In genomic region chr2:223042704-223043118, GRCh38 we compare ENCODE assay signal across 15 cellular contexts. TPM values are rescaled to one million over a fixed set of nuclear protein-coding genes. Genes with fewer than 3 reads are reported as not detected.
DNase-seq lines count a peak whose midpoint lies in the region; ATAC-seq, FAIRE-seq and TF ChIP-seq lines count a peak whose summit lies in the region.
"Had no signal": no experiment of that assay in that cellular context is flagged by ENCODE, and none has a peak within 500 bp of the region (broad histone marks: within the 10 kb centered on the region; RNA-seq: fewer than 3 reads in every experiment).

No MANE protein-coding gene starts in this region.

- intact Hi-C loops in HepG2 (cut with micrococcal nuclease; ENCODE audit: unreplicated experiment): no loop called here
- intact Hi-C loops in right lobe of liver (cut with DNase I): no loop called here
- intact Hi-C loops in heart right ventricle (cut with DNase I): no loop called here

- 0% methylated on average over 1 of the region's 1 CpG for WGBS in HepG2 (ENCODE audit: low lambda C conversion rate)
- WGBS in right lobe of liver (ENCODE audit: insufficient coverage, low coverage, low lambda C conversion rate, missing lambda C conversion rate): 0% methylated on average over 1 of the region's 1 CpG
- WGBS in heart right ventricle, 2 donors: 92 to 100% methylated on average over 1 of the region's 1 CpG

- no peaks in the 10 kb centered on the region for H3K9me3 ChIP-seq in HepG2 (ENCODE audit: low read length)
- no peaks in the 10 kb centered on the region for H3K9me3 ChIP-seq in right lobe of liver
- H3K9me3 ChIP-seq in heart right ventricle: no peaks in the 10 kb centered on the region
- H3K9me3 ChIP-seq: esophagus squamous epithelium, upper lobe of right lung had no signal

- ATAC-seq in HepG2: no peak
- no peak for ATAC-seq in right lobe of liver
- peak; percentile 89 for ATAC-seq in foreskin keratinocyte
- no peak for ATAC-seq in heart right ventricle
- ATAC-seq: upper lobe of right lung had no signal

- no peak overlapping the region for H3K9ac ChIP-seq in HepG2 (ENCODE audit: insufficient read depth, low read depth, low read length)

- H2AFZ ChIP-seq in HepG2 (ENCODE audit: low read length): no peak overlapping the region

- H3K36me3 ChIP-seq in HepG2 (replicated peaks in 1 of 2; ENCODE audit: control insufficient read depth in 1 of 2, insufficient read depth in 2 of 2, low read length in 2 of 2) (no peaks in the 10 kb centered on the region), right lobe of liver (no peaks in the 10 kb centered on the region), heart right ventricle (no peaks in the 10 kb centered on the region)
- H3K36me3 ChIP-seq: esophagus squamous epithelium, upper lobe of right lung had no signal

- in situ Hi-C loops in HepG2 (cut with HindIII; ENCODE audit: extremely low pct_ligation_motif_present, low pct_unique_long_range_greater_than_20kb): no loop called here
- in situ Hi-C loops in SK-MEL-5 (cut with HindIII; ENCODE audit: low pct_unique_long_range_greater_than_20kb, low sequenced_read_pairs): no loop called here

- TF ChIP-seq EP300 in HepG2 (IDR thresholded peaks at IDR 0.05; ENCODE audit: low read depth in 2 of 2, low read length in 2 of 2) (no peak), HepG2 (CRISPR knock-in tag; IDR thresholded peaks at IDR 0.05; ENCODE audit: borderline replicate concordance) (no peak)

- no peaks in the 10 kb centered on the region; a peak in 1 of 5 replicates for H3K27me3 ChIP-seq in HepG2 (ENCODE audit: control insufficient read depth in 1 of 2, insufficient read depth in 2 of 2, low read length in 2 of 2)
- H3K27me3 ChIP-seq in right lobe of liver: no peaks in the 10 kb centered on the region
- no peaks in the 10 kb centered on the region for H3K27me3 ChIP-seq in foreskin keratinocyte
- no peaks in the 10 kb centered on the region for H3K27me3 ChIP-seq in heart right ventricle
- H3K27me3 ChIP-seq: esophagus squamous epithelium, upper lobe of right lung had no signal

- TF ChIP-seq POLR2A in HepG2 (IDR thresholded peaks at IDR 0.05; ENCODE audit: insufficient read depth in 1 of 2, low read depth in 2 of 2, low read length in 2 of 2) (no peak), right lobe of liver (IDR thresholded peaks at IDR 0.05) (no peak)

- H4K20me1 ChIP-seq in HepG2 (ENCODE audit: insufficient read depth, low read length): no peaks in the 10 kb centered on the region

- H3K79me2 ChIP-seq in HepG2 (ENCODE audit: insufficient read depth, low read length): no peaks in the 10 kb centered on the region

- no peak overlapping the region for H3K4me3 ChIP-seq in HepG2 (replicated peaks in 1 of 3; ENCODE audit: insufficient read depth in 1 of 3, low read depth in 2 of 3, low read length in 3 of 3)
- no peak overlapping the region for H3K4me3 ChIP-seq in right lobe of liver
- no peak overlapping the region for H3K4me3 ChIP-seq in heart right ventricle
- H3K4me3 ChIP-seq: esophagus squamous epithelium, skin epidermis, upper lobe of right lung had no signal

- no peak for DNase-seq in HepG2 (ENCODE audit: low spot score)
- DNase-seq in right lobe of liver: no peak
- DNase-seq in SK-MEL-5 (ENCODE audit: low read depth, low spot score): peak; percentile 37
- DNase-seq in foreskin keratinocyte: peak; percentile 53 to 88
- no peak for DNase-seq in activated effector memory CD4-positive, alpha-beta T cell treated with Interleukin-2 at 50 U/mL for 16 hours
- DNase-seq in activated CD4-positive, alpha-beta T cell treated with anti-CD3 and anti-CD28 coated beads, Interleukin-2, amount 50 U/mL, for 4 hours: no peak
- DNase-seq in T-helper 9 cell: no peak
- no peak for DNase-seq in heart right ventricle
- DNase-seq: activated gamma-delta T cell treated with Interleukin-2 at 50 U/mL for 16 hours, esophagus squamous epithelium, immature natural killer cell, naive B cell, NCI-H510A, upper lobe of right lung had no signal

- POLR2A ChIA-PET in HepG2 (lab: Yijun Ruan, JAX): no interaction called here

- TF ChIP-seq CTCF in HepG2 (CRISPR knock-in tag; IDR thresholded peaks at IDR 0.05): no peak
- no peak for TF ChIP-seq CTCF in right lobe of liver (IDR thresholded peaks at IDR 0.05)
- TF ChIP-seq CTCF in foreskin keratinocyte (conservative IDR thresholded peaks at IDR 0.05): no peak
- TF ChIP-seq CTCF in heart right ventricle (IDR thresholded peaks at IDR 0.05): no peak

- BruUV-seq in HepG2 (replicated peaks; lab: Mats Ljungman, UMichigan): no TSS peak

- TF ChIP-seq RAD21 in HepG2 (CRISPR knock-in tag; IDR thresholded peaks at IDR 0.05): no peak

- H3K27ac ChIP-seq in HepG2 (ENCODE audit: extremely low read length, insufficient read depth, low read length) (no peak overlapping the region), right lobe of liver (no peak overlapping the region), foreskin keratinocyte (peak overlapping the region; percentile 82), heart right ventricle (peak overlapping the region in 4 of 10 donors; percentile 8 to 66 (median 45))
- H3K27ac ChIP-seq: esophagus squamous epithelium, upper lobe of right lung had no signal

- no peak for FAIRE-seq in HepG2 (lab: Jason Lieb, UNC)

- H3K4me2 ChIP-seq in HepG2 (ENCODE audit: low read depth, low read length): no peak overlapping the region

- H3K4me1 ChIP-seq in HepG2 (ENCODE audit: insufficient read depth, low read length) (no peaks in the 10 kb centered on the region), right lobe of liver (no peaks in the 10 kb centered on the region), foreskin keratinocyte (peaks cover 15% of the 10 kb centered on the region), heart right ventricle (peaks cover 0 to 41% (median 8%) of the 10 kb centered on the region in 9 donors)
- H3K4me1 ChIP-seq: upper lobe of right lung had no signal

- CTCF ChIA-PET in HepG2 (lab: Yijun Ruan, JAX; ENCODE audit: low intra/inter-chr PET ratio, low total read pairs): no interaction called here

TF ChIP-seq in HepG2, 621 proteins besides CTCF, POLR2A, EP300 and RAD21:
- TF ChIP-seq NFE2L2 (IDR thresholded peaks at IDR 0.05; ENCODE audit: low read length) (peak; percentile 36; the same call in 1 of the 2 replicates), BCLAF1 (IDR thresholded peaks at IDR 0.05) (no peak), PHF5A (CRISPR knock-in tag; IDR thresholded peaks at IDR 0.05; ENCODE audit: low read depth, unreplicated experiment) (no peak)

RNA-seq across cellular contexts. Expression of gene KCNE4, which starts 9.3 kb away (rescaled TPM):
- total RNA-seq in HepG2 (2016; rRNA removed; fragmentation: Illumina TruSeq; extraction: Trizol): not detected in 2 replicates
- total RNA-seq in HepG2 (2016; cell fraction: cytosol; rRNA removed; fragmentation: Illumina TruSeq; extraction: Trizol; ENCODE audit: low read depth): not detected in 2 replicates
- total RNA-seq in HepG2 (2016; cell fraction: insoluble cytoplasmic fraction; rRNA removed; fragmentation: Illumina TruSeq; extraction: Trizol): not detected in 2 replicates
- total RNA-seq in HepG2 (2016; cell fraction: membrane; rRNA removed; fragmentation: Illumina TruSeq; extraction: Trizol): 0.15 TPM in 1 of 2 replicates, not detected in the other
- total RNA-seq in HepG2 (2016; cell fraction: nucleus; rRNA removed; fragmentation: Illumina TruSeq; extraction: Trizol): not detected in 2 replicates
- polyA plus RNA-seq in HepG2 (2011; rRNA removed): not detected in 2 replicates
- 0.01 TPM in 1 of 2 replicates, not detected in the other for polyA plus RNA-seq in HepG2 (2011; cell fraction: cytosol; rRNA removed)
- polyA plus RNA-seq in HepG2 (2011; cell fraction: nucleus; rRNA removed): not detected in 2 replicates
- polyA plus RNA-seq in HepG2 (2012): not detected in 2 replicates
- not detected in 2 replicates for polyA plus RNA-seq in HepG2 (2016; cell fraction: cytosol; fragmentation: Illumina TruSeq; extraction: Trizol; ENCODE audit: low read depth)
- polyA plus RNA-seq in HepG2 (2016; cell fraction: insoluble cytoplasmic fraction; fragmentation: Illumina TruSeq; extraction: Trizol; ENCODE audit: low read depth): not detected in 2 replicates
- polyA plus RNA-seq in HepG2 (2016; cell fraction: membrane; fragmentation: Illumina TruSeq; extraction: Trizol; ENCODE audit: low read depth): not detected in 2 replicates
- polyA plus RNA-seq in HepG2 (2016; cell fraction: nucleus; fragmentation: Illumina TruSeq; extraction: Trizol; ENCODE audit: insufficient read depth, low read depth): not detected in 2 replicates
- not detected in 2 replicates for polyA minus RNA-seq in HepG2 (2011; rRNA and poly(A)+ RNA removed; ENCODE audit: low replicate concordance)
- polyA minus RNA-seq in HepG2 (2011; cell fraction: cytosol; rRNA and poly(A)+ RNA removed): not detected in 2 replicates
- not detected in 2 replicates for polyA minus RNA-seq in HepG2 (2011; cell fraction: nucleus; rRNA and poly(A)+ RNA removed)
- 1 to 10 TPM in 4 of 6 experiments, under 1 TPM in 2; 0.17 to 1.2 (median 1.1) TPM for total RNA-seq in right lobe of liver
- 12.1 and 13.7 TPM in 2 replicates for total RNA-seq in SK-MEL-5 (2014; rRNA removed; shearing (Covaris generic))
- polyA plus RNA-seq in SK-MEL-5 (2015; cell fraction: cytosol; rRNA removed): 5.3 and 6.2 TPM in 2 replicates
- 1.2 and 2.1 TPM in 2 replicates for polyA plus RNA-seq in SK-MEL-5 (2015; cell fraction: nucleus; rRNA removed)
- 0.14 TPM in 2 replicates for total RNA-seq in foreskin keratinocyte
- 0.09 and 0.10 TPM in 2 replicates for polyA plus RNA-seq in foreskin keratinocyte
- 1 to 10 TPM in 7 of 10 donors, under 1 TPM in 3; 0.28 to 5.2 (median 1.2) TPM for total RNA-seq in heart right ventricle
- polyA plus RNA-seq in heart right ventricle: 1 to 10 TPM; 2.4 TPM
- polyA plus RNA-seq: immature natural killer cell had no signal

Comparison
In these comparisons a context has a peak if more than half of its experiments do, and no peak if none do; other contexts are left out.
1. DNase-seq: peak in SK-MEL-5 (single experiment) and foreskin keratinocyte (2 of 2); none in HepG2 (single experiment), right lobe of liver (0 of 3), activated effector memory CD4-positive, alpha-beta T cell treated with Interleukin-2 at 50 U/mL for 16 hours (single experiment), activated CD4-positive, alpha-beta T cell treated with anti-CD3 and anti-CD28 coated beads, Interleukin-2, amount 50 U/mL, for 4 hours (0 of 2), T-helper 9 cell (single experiment) and heart right ventricle (0 of 2).